Comparison of ENCODE assay signal across 9 cellular contexts in the genomic region with DNA sequence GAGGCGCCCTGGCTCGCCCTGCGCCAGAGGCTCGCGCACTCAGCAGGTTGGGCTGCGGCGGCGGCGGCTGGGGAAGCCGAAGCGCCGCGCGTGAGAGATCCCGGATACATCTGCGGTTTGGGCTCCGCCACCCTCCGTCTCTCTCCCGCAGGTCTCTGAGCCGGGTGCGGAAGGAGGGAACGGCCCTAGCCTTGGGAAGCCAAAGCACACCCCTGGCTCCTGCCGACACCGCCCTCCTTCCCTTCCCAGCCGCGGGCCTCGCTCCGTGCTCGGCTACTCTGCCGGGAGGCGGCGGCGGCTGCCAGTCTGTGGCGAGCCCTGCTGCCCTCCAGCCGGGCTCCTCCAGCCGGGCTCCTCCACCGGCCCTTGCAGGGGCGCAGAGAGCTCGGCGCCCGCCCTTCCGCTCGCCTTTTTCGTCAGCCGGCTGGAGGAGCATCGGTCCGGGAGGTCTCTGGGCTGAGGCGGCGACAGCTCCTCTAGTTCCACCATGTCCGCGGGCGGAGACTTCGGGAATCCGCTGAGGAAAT. TPM values are rescaled to one million over a fixed set of nuclear protein-coding genes. Genes with fewer than 3 reads are reported as not detected.
DNase-seq lines count a peak whose midpoint lies in the region; ATAC-seq and TF ChIP-seq lines count a peak whose summit lies in the region.
"Not testable (repeated sequence)": the region's sequence is repeated elsewhere in the genome, so short reads cannot be mapped to it uniquely, and the experiment has no call there.
"Had no signal": no experiment of that assay in that cellular context is flagged by ENCODE, and none has a peak within 500 bp of the region (broad histone marks: within the 10 kb centered on the region; RNA-seq: fewer than 3 reads in every experiment).

Gene RAB6C (plus strand): TSS at position 38 of the 527 bp plus-strand sequence. CDS start 450 bp downstream, at position 488.

- ATAC-seq in T-cell (replicated peaks in 1 of 4) (peak in 2 of 4 experiments; percentile 27 to 49), left colon (peak; percentile 85)

- peak within 1 kb of the TSS; percentile 81 for H3K4me2 ChIP-seq in trophoblast cell (ENCODE audit: low read length)

- H3K27ac ChIP-seq in trophoblast cell (ENCODE audit: low read depth, low read length): peak within 1 kb of the TSS; percentile 59

- H3K27me3 ChIP-seq in trophoblast cell (ENCODE audit: insufficient read depth, low read length): not testable (repeated sequence)

- H3K79me2 ChIP-seq in trophoblast cell (ENCODE audit: control insufficient read depth, insufficient read depth, low read length, poor library complexity): not testable (repeated sequence)

- intact Hi-C loops in left colon (cut with DNase I, micrococcal nuclease): not testable (repeated sequence)

- H3K9ac ChIP-seq in trophoblast cell (ENCODE audit: low read length): peak within 1 kb of the TSS; percentile 61

- H3K9me3 Mint-ChIP-seq in IgD-negative memory B cell, T-cell: not testable (repeated sequence)

- H3K27me3 Mint-ChIP-seq in IgD-negative memory B cell: peaks cover 31% of the 10 kb centered on the region
- H3K27me3 Mint-ChIP-seq in T-cell: peaks cover 38 to 64% of the 10 kb centered on the region in 2 donors

- H3K14ac ChIP-seq in trophoblast cell (ENCODE audit: low read length): peak within 1 kb of the TSS; percentile 97

- H3K18ac ChIP-seq in trophoblast cell (ENCODE audit: low read length): peak within 1 kb of the TSS; percentile 97

- H3K36me3 Mint-ChIP-seq in IgD-negative memory B cell, T-cell: not testable (repeated sequence)

- not testable (repeated sequence) for H3K4me1 Mint-ChIP-seq in IgD-negative memory B cell
- peaks cover 7 to 13% (median 12%) of the 10 kb centered on the region in 3 donors for H3K4me1 Mint-ChIP-seq in T-cell

- peak; percentile 1 for DNase-seq in DMS53 treated with DMSO at 0.1 percent for 48 hours (lab: John Stamatoyannopoulos, UW; ENCODE audit: unreplicated experiment)
- DNase-seq in T-cell: not testable (repeated sequence)
- peak; percentile 0 for DNase-seq in amniotic epithelial cell (ENCODE audit: low read depth)
- peak; percentile 2 for DNase-seq in fibroblast of villous mesenchyme (ENCODE audit: low read depth)
- DNase-seq in left colon: peak; percentile 12 to 25
- peak; percentile 45 to 62 for DNase-seq in trophoblast cell
- peak; percentile 46 for DNase-seq in ureter (ENCODE audit: low spot score)

- peak within 1 kb of the TSS; percentile 74 for H4K8ac ChIP-seq in trophoblast cell (ENCODE audit: low read depth, low read length)

- not testable (repeated sequence) for TF ChIP-seq CTCF in fibroblast of villous mesenchyme (IDR thresholded peaks at IDR 0.05; ENCODE audit: insufficient read depth, low read depth, low read length)

- not testable (repeated sequence) for H3K9me3 ChIP-seq in trophoblast cell (ENCODE audit: insufficient read depth, low read depth, low read length)

- H2BK120ac ChIP-seq in trophoblast cell (ENCODE audit: insufficient read depth, low read length, poor library complexity): peak within 1 kb of the TSS; percentile 98

- H3K4me3 Mint-ChIP-seq in IgD-negative memory B cell (peak within 1 kb of the TSS; percentile 39 to 89 (median 71)), T-cell (peak within 1 kb of the TSS in 2 of 3 donors; percentile 35 to 58)

- peak within 1 kb of the TSS; percentile 92 for H4K91ac ChIP-seq in trophoblast cell (ENCODE audit: low read depth, low read length)

- H2AK5ac ChIP-seq in trophoblast cell (ENCODE audit: low read length): not testable (repeated sequence)

- H3K36me3 ChIP-seq in trophoblast cell (ENCODE audit: control insufficient read depth in 1 of 2, insufficient read depth in 2 of 2, low read length in 2 of 2): not testable (repeated sequence)

- not testable (repeated sequence) for H3K4me1 ChIP-seq in trophoblast cell (ENCODE audit: control insufficient read depth in 1 of 2, insufficient read depth in 2 of 2, low read length in 2 of 2)

- H3K4ac ChIP-seq in trophoblast cell (ENCODE audit: low read depth, low read length): peak within 1 kb of the TSS; percentile 75

- H2BK5ac ChIP-seq in trophoblast cell (ENCODE audit: low read depth, low read length, poor library complexity): peak within 1 kb of the TSS; percentile 94

- no CpG with 5 or more reads among the region's 54 CpGs for WGBS in trophoblast cell (ENCODE audit: extremely low coverage, insufficient coverage, insufficient read length)

- H3K27ac Mint-ChIP-seq in IgD-negative memory B cell, T-cell: not testable (repeated sequence)

- CTCF ChIA-PET in T-cell (lab: Charles Lee): not testable (repeated sequence)

- POLR2A ChIA-PET in T-cell (lab: Charles Lee): not testable (repeated sequence)

- not testable (repeated sequence) for H2BK12ac ChIP-seq in trophoblast cell (ENCODE audit: low read length)

- H2AFZ ChIP-seq in trophoblast cell (ENCODE audit: insufficient read depth, low read length, poor library complexity): peak within 1 kb of the TSS; percentile 93

- H3K4me3 ChIP-seq in fibroblast of villous mesenchyme (ENCODE audit: low read depth, low read length): peak within 1 kb of the TSS; percentile 29
- peak within 1 kb of the TSS; percentile 76 for H3K4me3 ChIP-seq in trophoblast cell (ENCODE audit: low read depth, low read length)

- H3K79me1 ChIP-seq in trophoblast cell (ENCODE audit: low read length): not testable (repeated sequence)

- peak within 1 kb of the TSS; percentile 80 for H4K12ac ChIP-seq in trophoblast cell (ENCODE audit: low read depth, low read length)

- not testable (repeated sequence) for H3K23ac ChIP-seq in trophoblast cell (ENCODE audit: low read length)

RNA-seq across cellular contexts. Expression of gene RAB6C, which starts in this region (rescaled TPM):
- polyA plus RNA-seq in IgD-negative memory B cell: not detected
- not detected for total RNA-seq in T-cell
- total RNA-seq in fibroblast of villous mesenchyme: under 0.01 TPM in 1 of 2 replicates, not detected in the other
- total RNA-seq in left colon: under 1 TPM in 1 of 2 donors, not detected in 1; 0.15 TPM
- 1.8 and 1.9 TPM in 2 replicates for polyA plus RNA-seq in trophoblast cell (2013)
- 0.34 TPM for total RNA-seq in ureter
- total RNA-seq: HT1080 had no signal

Comparison
In these comparisons a context has a peak if more than half of its experiments do, and no peak if none do; other contexts are left out.
1. Peak in DNase-seq and H3K4me3 ChIP-seq in fibroblast of villous mesenchyme; RNA of the gene not detected or under 1 TPM.
2. Peak in DNase-seq and ATAC-seq in left colon; RNA of the gene not detected or under 1 TPM.
3. Peak in DNase-seq in ureter; RNA of the gene not detected or under 1 TPM.